In the genomic region with DNA sequence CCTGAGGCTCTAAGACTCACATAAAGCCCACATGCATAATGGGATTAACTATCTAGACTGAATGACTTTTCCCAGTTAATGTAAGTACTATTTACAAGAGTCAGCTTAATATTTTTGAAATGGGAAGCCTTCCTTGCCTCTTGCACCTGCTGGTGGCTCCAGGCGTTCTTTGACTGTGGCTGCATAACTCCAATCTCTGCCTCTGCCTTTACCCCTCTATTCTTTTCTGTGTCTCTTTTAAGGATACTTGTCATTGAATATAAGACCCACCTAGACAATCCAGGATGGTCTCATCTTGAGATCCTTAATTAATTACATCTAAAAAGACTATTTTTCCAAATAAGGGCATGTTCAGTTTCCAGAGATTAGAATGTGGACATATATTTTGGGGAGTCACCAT, we compare ENCODE assay signal across 37 cellular contexts.
DNase-seq lines count a peak whose midpoint lies in the region; FAIRE-seq and TF ChIP-seq lines count a peak whose summit lies in the region.
"Had no signal": no experiment of that assay in that cellular context is flagged by ENCODE, and none has a peak within 500 bp of the region (broad histone marks: within the 10 kb centered on the region; RNA-seq: fewer than 3 reads in every experiment).

No MANE protein-coding gene starts in this region.

- H2AFZ ChIP-seq in astrocyte (ENCODE audit: low read depth, low read length) (no peak overlapping the region), H9 (ENCODE audit: low read length) (no peak overlapping the region)

- TF ChIP-seq CTCF in A673 (conservative IDR thresholded peaks at IDR 0.05; ENCODE audit: low read depth, low read length) (no peak), astrocyte (IDR thresholded peaks at IDR 0.05; ENCODE audit: insufficient read depth, low read depth, low read length) (no peak), H9 (conservative IDR thresholded peaks at IDR 0.05) (no peak)

- no peaks in the 10 kb centered on the region for H3K9me3 Mint-ChIP-seq in astrocyte (ENCODE audit: unreplicated experiment)
- H3K9me3 Mint-ChIP-seq in H9: no peaks in the 10 kb centered on the region
- H3K9me3 Mint-ChIP-seq: CD8-positive, alpha-beta T cell had no signal

- H3K79me2 ChIP-seq in astrocyte (ENCODE audit: insufficient read depth, low read length) (no peaks in the 10 kb centered on the region), H9 (ENCODE audit: insufficient read depth, low read length) (no peaks in the 10 kb centered on the region)

- H3K36me3 ChIP-seq in A673 (ENCODE audit: insufficient read depth, low read length, poor library complexity, severe bottlenecking) (no peaks in the 10 kb centered on the region), SJSA1 (0 out of 2 replicates have a peak, but pooled peaks cover 4% of the 10 kb centered on the region), astrocyte (ENCODE audit: insufficient read depth, low read length) (no peaks in the 10 kb centered on the region)
- H3K36me3 ChIP-seq: BE2C; BLaER1; BLaER1 treated with 17β-estradiol and CSF1 and Interleukin-3, amounts not matched to agents 10 nM and 100 nM had no signal

- TF ChIP-seq POLR2A in GM12891 (IDR thresholded peaks at IDR 0.05; ENCODE audit: low read depth, low read length): no peak

- H3K4me2 ChIP-seq in astrocyte (ENCODE audit: low read length) (no peak overlapping the region), H9 (ENCODE audit: insufficient read depth, insufficient read length, low read length) (no peak overlapping the region)
- H3K4me2 ChIP-seq: A549; BLaER1; BLaER1 treated with 17β-estradiol and CSF1 and Interleukin-3, amounts not matched to agents 10 nM and 100 nM had no signal

- H4K20me1 ChIP-seq in astrocyte (ENCODE audit: insufficient read depth, low read length) (no peaks in the 10 kb centered on the region), H9 (ENCODE audit: control insufficient read depth, insufficient read depth, insufficient read length) (no peaks in the 10 kb centered on the region)
- H4K20me1 ChIP-seq: BLaER1; BLaER1 treated with 17β-estradiol and CSF1 and Interleukin-3, amounts not matched to agents 10 nM and 100 nM had no signal

- H3K4me3 ChIP-seq in A673 (ENCODE audit: low read depth, low read length, poor library complexity, severe bottlenecking): no peak overlapping the region
- no peak overlapping the region for H3K4me3 ChIP-seq in SJSA1
- H3K4me3 ChIP-seq in astrocyte (ENCODE audit: insufficient read depth, low read depth, low read length): no peak overlapping the region
- H3K4me3 ChIP-seq: A549; BLaER1; BLaER1 treated with 17β-estradiol and CSF1 and Interleukin-3, amounts not matched to agents 10 nM and 100 nM had no signal

- H3K27me3 ChIP-seq in A673 (replicated peaks; ENCODE audit: insufficient read depth, low read depth, low read length, poor library complexity) (no peaks in the 10 kb centered on the region), SJSA1 (replicated peaks) (no peaks in the 10 kb centered on the region), astrocyte (ENCODE audit: insufficient read depth, low read length) (no peaks in the 10 kb centered on the region), H9 (ENCODE audit: insufficient read depth, low read length) (no peaks in the 10 kb centered on the region)
- H3K27me3 ChIP-seq: BE2C; BLaER1; BLaER1 treated with 17β-estradiol and CSF1 and Interleukin-3, amounts not matched to agents 10 nM and 100 nM had no signal

- no peak overlapping the region for H3K18ac ChIP-seq in H9 (ENCODE audit: insufficient read length, low read depth, low read length)

- intact Hi-C loops in A673 (cut with micrococcal nuclease; ENCODE audit: unreplicated experiment): no loop called here

- H2AK5ac ChIP-seq in H9 (ENCODE audit: insufficient read length, low read length): no peak overlapping the region

- H3K9me3 ChIP-seq in A673 (ENCODE audit: low read depth, low read length, poor library complexity, severe bottlenecking) (no peaks in the 10 kb centered on the region), SJSA1 (replicated peaks) (peaks cover 3% of the 10 kb centered on the region), astrocyte (ENCODE audit: insufficient read depth, low read depth, low read length) (no peaks in the 10 kb centered on the region), H9 (ENCODE audit: control insufficient read depth, low read depth, low read length) (no peaks in the 10 kb centered on the region)
- H3K9me3 ChIP-seq: BE2C, BLaER1, Caco-2 had no signal

- H3K14ac ChIP-seq in H9 (ENCODE audit: insufficient read depth, low read length): no peak overlapping the region

- H3K36me3 Mint-ChIP-seq in astrocyte (ENCODE audit: low read depth, unreplicated experiment): no peaks in the 10 kb centered on the region
- no peaks in the 10 kb centered on the region for H3K36me3 Mint-ChIP-seq in H9 (ENCODE audit: insufficient read depth in 1 of 3, low read depth in 3 of 3)
- H3K36me3 Mint-ChIP-seq: CD14-positive monocyte; CD4-positive, alpha-beta memory T cell; CD4-positive, CD25-positive, alpha-beta regulatory T cell; CD8-positive, alpha-beta memory T cell; CD8-positive, alpha-beta T cell had no signal

- H2BK15ac ChIP-seq in H9 (ENCODE audit: low read depth, low read length): no peak overlapping the region

- H3T11ph ChIP-seq in H9 (ENCODE audit: low read length): no peak overlapping the region

- H3K9ac ChIP-seq in astrocyte (ENCODE audit: low read length): no peak overlapping the region
- H3K9ac ChIP-seq in H9 (ENCODE audit: extremely low read depth, insufficient read length, low read length): no peak overlapping the region
- H3K9ac ChIP-seq: BLaER1; BLaER1 treated with 17β-estradiol and CSF1 and Interleukin-3, amounts not matched to agents 10 nM and 100 nM had no signal

- H4K91ac ChIP-seq in H9 (ENCODE audit: insufficient read length, low read depth, low read length): no peak overlapping the region

- no peak overlapping the region for H2BK120ac ChIP-seq in H9 (ENCODE audit: low read depth, low read length, poor library complexity, severe bottlenecking)

- no peak overlapping the region for H3K4ac ChIP-seq in H9 (ENCODE audit: low read depth, low read length)

- H3K56ac ChIP-seq in H9 (ENCODE audit: insufficient read length, low read depth, low read length): no peak overlapping the region

- BruUV-seq in A673 (replicated peaks; lab: Mats Ljungman, UMichigan): no TSS peak

- CTCF ChIA-PET in A673 (lab: Charles Lee): no interaction called here

- no peak overlapping the region for H4K8ac ChIP-seq in H9 (replicated peaks; ENCODE audit: insufficient read length, low read depth, low read length)

- H3K4me1 Mint-ChIP-seq in astrocyte (ENCODE audit: low read depth, unreplicated experiment): peaks cover 9% of the 10 kb centered on the region
- H3K4me1 Mint-ChIP-seq in H9: no peaks in the 10 kb centered on the region
- H3K4me1 Mint-ChIP-seq: B cell; CD4-positive, alpha-beta memory T cell; CD4-positive, CD25-positive, alpha-beta regulatory T cell; CD8-positive, alpha-beta memory T cell had no signal

- no peaks in the 10 kb centered on the region for H3K23me2 ChIP-seq in H9 (ENCODE audit: insufficient read length, low read depth, low read length, poor library complexity, severe bottlenecking)

- H3K4me1 ChIP-seq in A673 (ENCODE audit: insufficient read depth, low read length, poor library complexity, severe bottlenecking): no peaks in the 10 kb centered on the region
- peaks cover 41% of the 10 kb centered on the region for H3K4me1 ChIP-seq in SJSA1 (replicated peaks)
- H3K4me1 ChIP-seq in astrocyte (ENCODE audit: insufficient read depth, low read length): peaks cover 16% of the 10 kb centered on the region
- no peaks in the 10 kb centered on the region for H3K4me1 ChIP-seq in H9 (ENCODE audit: insufficient read depth, low read length)
- H3K4me1 ChIP-seq: BE2C had no signal

- H2BK20ac ChIP-seq in H9 (ENCODE audit: low read depth, low read length, poor library complexity, severe bottlenecking): no peak overlapping the region

- POLR2A ChIA-PET in A673 (lab: Charles Lee; ENCODE audit: low non-redundant PET): interaction anchor here (0.5 kb wide), 1 partner anchor 593 kb away, joined by 16 read pairs; no protein-coding TSS in a partner anchor

- WGBS in H9 (ENCODE audit: extremely low coverage, insufficient read length, low lambda C conversion rate): no CpG with 5 or more reads among the region's 1 CpG

- no peak overlapping the region for H2BK12ac ChIP-seq in H9 (ENCODE audit: insufficient read length, low read depth, low read length)

- DNase-seq in NCI-H82 (lab: John Stamatoyannopoulos, UW) (peak; percentile 14), NCI-H82 treated with DMSO at 0.1 percent for 48 hours (lab: John Stamatoyannopoulos, UW; ENCODE audit: unreplicated experiment) (no peak), A673 (ENCODE audit: low spot score) (peak; percentile 33), SJSA1 (ENCODE audit: low read depth in 1 of 2, low spot score in 2 of 2) (peak; percentile 62 to 67), astrocyte (ENCODE audit: low read depth) (no peak), NCI-H1930 (lab: John Stamatoyannopoulos, UW) (no peak), H9 (no peak), GM12891 (ENCODE audit: insufficient read length, low spot score) (no peak)
- DNase-seq: 8988T; ACHN; AML-193; BE2C; C1 segment of cervical spinal cord; Caco-2; Calu3; CD4-positive, alpha-beta memory T cell; CD4-positive, alpha-beta T cell; CD4-positive, CD25-positive, alpha-beta regulatory T cell; CD8-positive, alpha-beta memory T cell; CD8-positive, alpha-beta T cell; COR-L47; DMS 273 treated with DMSO at 0.1 percent for 48 hours; DMS153; DMS53; DMS79; DMS79 treated with DMSO at 0.1 percent for 48 hours; DND-41; EL had no signal

- FAIRE-seq in astrocyte (lab: Jason Lieb, UNC) (peak; percentile 5), GM12891 (lab: Jason Lieb, UNC) (no peak)
- FAIRE-seq: A204.1, D721Med had no signal

- H3K27ac ChIP-seq in A673 (ENCODE audit: low read depth, low read length, poor library complexity, severe bottlenecking) (no peak overlapping the region), SJSA1 (no peak overlapping the region), astrocyte (ENCODE audit: low read depth, low read length) (no peak overlapping the region), H9 (ENCODE audit: insufficient read length, low read depth, low read length) (no peak overlapping the region)
- H3K27ac ChIP-seq: 22Rv1; A549; BLaER1; BLaER1 treated with 17β-estradiol and CSF1 and Interleukin-3, amounts not matched to agents 10 nM and 100 nM; C4-2B had no signal

- H3K23ac ChIP-seq in H9 (ENCODE audit: insufficient read length, low read depth, low read length): no peak overlapping the region

- no peak overlapping the region for H2BK5ac ChIP-seq in H9 (ENCODE audit: insufficient read length, low read length)

- H3K27me3 Mint-ChIP-seq in astrocyte (ENCODE audit: low read depth, unreplicated experiment) (peaks cover 4% of the 10 kb centered on the region), H9 (ENCODE audit: low read depth) (no peaks in the 10 kb centered on the region)

- no peaks in the 10 kb centered on the region for H3K79me1 ChIP-seq in H9 (ENCODE audit: insufficient read depth, low read depth, low read length, poor library complexity, severe bottlenecking)

- H3K4me3 Mint-ChIP-seq in astrocyte (ENCODE audit: unreplicated experiment) (no peak overlapping the region), H9 (no peak overlapping the region)
- H3K4me3 Mint-ChIP-seq: B cell; CD14-positive monocyte; CD4-positive, alpha-beta memory T cell; CD4-positive, alpha-beta T cell; CD4-positive, CD25-positive, alpha-beta regulatory T cell; CD8-positive, alpha-beta memory T cell; CD8-positive, alpha-beta T cell had no signal

- H3K27ac Mint-ChIP-seq in astrocyte (ENCODE audit: unreplicated experiment) (no peak overlapping the region), H9 (no peak overlapping the region)
- H3K27ac Mint-ChIP-seq: B cell; CD14-positive monocyte; CD4-positive, alpha-beta memory T cell; CD4-positive, alpha-beta T cell; CD4-positive, CD25-positive, alpha-beta regulatory T cell; CD8-positive, alpha-beta memory T cell; CD8-positive, alpha-beta T cell had no signal

- no peak overlapping the region for H4K5ac ChIP-seq in H9 (ENCODE audit: insufficient read length, low read depth, low read length)

Comparison
In these comparisons a context has a peak if more than half of its experiments do, and no peak if none do; other contexts are left out.
1. DNase-seq: peak in NCI-H82 (single experiment), A673 (single experiment) and SJSA1 (2 of 2); none in NCI-H82 treated with DMSO at 0.1 percent for 48 hours (single experiment), astrocyte (single experiment), NCI-H1930 (0 of 2), H9 (single experiment) and GM12891 (single experiment).